ENCODE assay signal across 11 cellular contexts in the genomic region with DNA sequence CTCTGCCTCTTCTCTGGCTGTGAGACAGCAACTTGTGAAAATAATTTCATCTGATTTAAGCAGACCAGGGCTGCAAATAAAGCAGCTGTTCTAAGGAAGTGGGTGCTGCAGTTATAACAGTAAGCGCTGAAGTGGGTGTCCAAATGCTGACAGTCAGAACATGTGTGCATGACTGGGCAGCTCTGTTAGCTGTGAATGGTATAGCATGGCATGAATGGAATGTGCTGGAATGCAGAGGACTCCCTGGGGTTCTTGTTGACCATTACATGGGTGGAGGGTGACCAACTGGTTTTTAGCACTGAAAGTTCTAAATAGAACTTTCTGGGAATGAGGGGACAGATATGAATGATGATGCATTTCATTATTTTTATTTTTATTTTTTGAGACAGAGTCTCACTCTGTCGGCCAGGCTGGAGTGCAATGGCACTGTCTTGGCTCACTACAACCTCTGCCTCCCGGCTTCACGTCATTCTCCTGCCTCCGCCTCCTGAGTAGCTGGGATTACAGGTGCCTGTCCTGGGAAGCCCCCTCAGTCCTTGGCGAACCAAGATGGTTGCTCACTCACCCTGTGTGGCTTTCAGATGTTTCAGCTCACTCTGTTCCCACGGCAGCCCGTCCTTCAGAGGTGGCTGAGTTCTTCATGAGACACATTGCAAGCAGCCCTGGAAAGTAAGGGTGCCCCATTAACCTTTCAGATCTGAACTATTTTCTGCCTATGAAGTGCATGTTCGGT.
DNase-seq lines count a peak whose midpoint lies in the region; ATAC-seq and TF ChIP-seq lines count a peak whose summit lies in the region.
"Had no signal": no experiment of that assay in that cellular context is flagged by ENCODE, and none has a peak within 500 bp of the region (broad histone marks: within the 10 kb centered on the region; RNA-seq: fewer than 3 reads in every experiment).

No MANE protein-coding gene starts in this region.

- H2BK15ac ChIP-seq in mesenchymal stem cell (ENCODE audit: low read depth, poor library complexity, severe bottlenecking), result no peak overlapping the region

- H2BK5ac ChIP-seq in mesenchymal stem cell (ENCODE audit: low read depth, low read length, poor library complexity, severe bottlenecking), result peak overlapping the region; percentile 86

- H3K9ac ChIP-seq in mesenchymal stem cell (ENCODE audit: low read length), result peak overlapping the region; percentile 59
- H3K9ac ChIP-seq: BLaER1 treated with 17β-estradiol and CSF1 and Interleukin-3, amounts not matched to agents 10 nM and 100 nM; KMS-11 had no signal

- no peak overlapping the region for H3K23ac ChIP-seq in mesenchymal stem cell (ENCODE audit: low read length in 2 of 2)

- H3K18ac ChIP-seq in mesenchymal stem cell (ENCODE audit: low read depth in 1 of 2, low read length in 2 of 2), result no peak overlapping the region

- peak overlapping the region; percentile 84 to 85 for H2BK12ac ChIP-seq in mesenchymal stem cell (ENCODE audit: low read length in 2 of 2)

- peak overlapping the region; percentile 98 for H2AK5ac ChIP-seq in mesenchymal stem cell (ENCODE audit: low read length, severe bottlenecking)

- H3K27me3 ChIP-seq in AG04450 (ENCODE audit: control insufficient read depth, insufficient read depth, low read length) (no peaks in the 10 kb centered on the region), mesenchymal stem cell (ENCODE audit: control insufficient read depth in 1 of 2, insufficient read depth in 1 of 2, low read length in 2 of 2) (no peaks in the 10 kb centered on the region)
- H3K27me3 ChIP-seq: BLaER1 treated with 17β-estradiol and CSF1 and Interleukin-3, amounts not matched to agents 10 nM and 100 nM had no signal

- no peaks in the 10 kb centered on the region for H3K9me3 ChIP-seq in AG04450 (ENCODE audit: control insufficient read depth, insufficient read depth, low read length)
- peaks cover 4% of the 10 kb centered on the region for H3K9me3 ChIP-seq in mesenchymal stem cell (ENCODE audit: control insufficient read depth, low read length)

- H3K27ac ChIP-seq in AG04450 (ENCODE audit: low read depth, low read length), result peak overlapping the region; percentile 79
- H3K27ac ChIP-seq in mesenchymal stem cell (ENCODE audit: low read length, poor library complexity, severe bottlenecking), result peak overlapping the region; percentile 85
- H3K27ac ChIP-seq: BLaER1 treated with 17β-estradiol and CSF1 and Interleukin-3, amounts not matched to agents 10 nM and 100 nM; KMS-11 had no signal

- H4K91ac ChIP-seq in mesenchymal stem cell (ENCODE audit: low read length), result peak overlapping the region; percentile 19

- CTCF ChIA-PET in AG04450 (lab: Charles Lee), result no interaction called here

- 72% methylated on average over 9 of the region's 9 CpGs for WGBS in mesenchymal stem cell

- H3K4me3 ChIP-seq in AG04450 (ENCODE audit: low read depth, low read length), result no peak overlapping the region
- H3K4me3 ChIP-seq in epithelial cell of proximal tubule (ENCODE audit: low read depth, low read length), result no peak overlapping the region
- H3K4me3 ChIP-seq in mesenchymal stem cell (ENCODE audit: insufficient read depth in 1 of 2, low read depth in 1 of 2, low read length in 2 of 2), result no peak overlapping the region
- H3K4me3 ChIP-seq: BLaER1 treated with 17β-estradiol and CSF1 and Interleukin-3, amounts not matched to agents 10 nM and 100 nM had no signal

- no peak overlapping the region for H2BK120ac ChIP-seq in mesenchymal stem cell (ENCODE audit: low read depth, low read length)

- H3K14ac ChIP-seq in mesenchymal stem cell (ENCODE audit: low read length in 2 of 2), result no peak overlapping the region

- H4K8ac ChIP-seq in mesenchymal stem cell (ENCODE audit: low read length), result no peak overlapping the region

- ATAC-seq in GM21737 (IDR thresholded peaks at IDR 0.05; ENCODE audit: unreplicated experiment), result no peak

- POLR2A ChIA-PET in AG04450 (lab: Yijun Ruan, JAX), result interaction anchor here (1.0 kb wide), 1 partner anchor 38 kb away, joined by 4 read pairs; no protein-coding TSS in a partner anchor

- H3K36me3 ChIP-seq in mesenchymal stem cell (ENCODE audit: control insufficient read depth in 1 of 2, insufficient read depth in 2 of 2, low read depth in 1 of 2, low read length in 2 of 2), result peaks cover 0 to 2% of the 10 kb centered on the region in 2 experiments
- H3K36me3 ChIP-seq: BLaER1 treated with 17β-estradiol and CSF1 and Interleukin-3, amounts not matched to agents 10 nM and 100 nM had no signal

- no peak for TF ChIP-seq CTCF in AG04450 (IDR thresholded peaks at IDR 0.05; ENCODE audit: low read depth, low read length)
- TF ChIP-seq CTCF in epithelial cell of proximal tubule (conservative IDR thresholded peaks at IDR 0.05; ENCODE audit: low read depth, low read length), result no peak

- H3K4ac ChIP-seq in mesenchymal stem cell (ENCODE audit: low read depth in 1 of 2, low read length in 2 of 2), result no peak overlapping the region

- peak overlapping the region; percentile 23 for H3K4me2 ChIP-seq in mesenchymal stem cell (ENCODE audit: low read length, poor library complexity, severe bottlenecking)
- H3K4me2 ChIP-seq: BLaER1 treated with 17β-estradiol and CSF1 and Interleukin-3, amounts not matched to agents 10 nM and 100 nM; KMS-11 had no signal

- H3K79me1 ChIP-seq in mesenchymal stem cell (replicated peaks; ENCODE audit: low read length, poor library complexity, severe bottlenecking), result peaks cover 2% of the 10 kb centered on the region

- H3K4me1 ChIP-seq in mesenchymal stem cell (ENCODE audit: control insufficient read depth, insufficient read depth, low read depth, low read length), result peaks cover 11% of the 10 kb centered on the region

- DNase-seq in AG04450 (ENCODE audit: low read depth, low spot score), result peak; percentile 91
- peak; percentile 92 for DNase-seq in NCI-H460 (ENCODE audit: extremely low read depth, low read depth)
- peak; percentile 98 for DNase-seq in epithelial cell of proximal tubule (ENCODE audit: low read depth)
- DNase-seq in mesenchymal stem cell, result peak; percentile 80
- no peak for DNase-seq in KG1 (lab: John Stamatoyannopoulos, UW)
- no peak for DNase-seq in SKM-1 (lab: John Stamatoyannopoulos, UW; ENCODE audit: unreplicated experiment)
- no peak for DNase-seq in NCI-H774 (lab: John Stamatoyannopoulos, UW)
- DNase-seq: activated naive CD4-positive, alpha-beta T cell treated with anti-CD3 and anti-CD28 coated beads for 36 hours had no signal

- no peak overlapping the region for H2AFZ ChIP-seq in mesenchymal stem cell (ENCODE audit: low read depth, low read length)

Comparison
In these comparisons a context has a peak if more than half of its experiments do, and no peak if none do; other contexts are left out.
1. DNase-seq: peak in AG04450 (single experiment), NCI-H460 (single experiment), epithelial cell of proximal tubule (single experiment) and mesenchymal stem cell (single experiment); none in KG1 (single experiment), SKM-1 (single experiment) and NCI-H774 (single experiment).